In the genomic region with DNA sequence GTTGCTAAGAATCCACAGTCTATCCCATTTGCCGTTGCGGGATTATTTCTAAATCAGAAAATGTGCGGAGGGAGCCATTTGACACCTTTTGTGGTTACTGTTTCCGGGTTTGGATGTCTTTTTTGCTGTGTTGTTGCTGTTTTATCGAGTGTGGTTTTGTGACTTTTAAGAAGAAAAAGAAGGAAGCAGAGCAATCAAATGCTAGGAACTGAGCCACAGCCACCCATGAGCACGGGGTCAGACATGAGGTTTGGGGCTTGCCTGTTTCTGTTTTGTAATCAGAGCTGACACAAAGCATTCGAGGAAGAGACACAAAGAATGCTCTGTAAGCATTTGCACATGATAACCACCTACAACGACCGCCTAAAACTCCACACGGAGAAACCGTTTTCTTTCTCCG, we compare ENCODE assay signal across 11 cellular contexts. TPM values are rescaled to one million over a fixed set of nuclear protein-coding genes. Genes with fewer than 3 reads are reported as not detected.
DNase-seq lines count a peak whose midpoint lies in the region; ATAC-seq and TF ChIP-seq lines count a peak whose summit lies in the region.
"Had no signal": no experiment of that assay in that cellular context is flagged by ENCODE, and none has a peak within 500 bp of the region (broad histone marks: within the 10 kb centered on the region; RNA-seq: fewer than 3 reads in every experiment).

No MANE protein-coding gene starts in this region.

- H3K27ac Mint-ChIP-seq in T-cell, result peak overlapping the region; percentile 85 to 88
- peak overlapping the region; percentile 64 for H3K27ac Mint-ChIP-seq in activated naive CD8-positive, alpha-beta T cell treated with anti-CD3 and anti-CD28 coated beads, Interleukin-2, amount 10 ng/mL, durations not matched to agents 7 days and 5 days

- POLR2A ChIA-PET in T-cell (lab: Charles Lee), result no interaction called here
- POLR2A ChIA-PET in activated naive CD8-positive, alpha-beta T cell treated with anti-CD3 and anti-CD28 coated beads, Interleukin-2, amount 10 ng/mL, durations not matched to agents 7 days and 5 days (lab: Charles Lee), result interaction anchor here (1.0 to 1.8 kb wide), 6 partner anchors 39 to 484 kb away, joined by 3 to 8 read pairs (median 5); partner anchors contain the start of gene CHMP6

- peak overlapping the region; percentile 55 to 71 (median 61) for H3K4me3 Mint-ChIP-seq in T-cell
- H3K4me3 Mint-ChIP-seq in activated naive CD8-positive, alpha-beta T cell treated with anti-CD3 and anti-CD28 coated beads, Interleukin-2, amount 10 ng/mL, durations not matched to agents 7 days and 5 days, result peak overlapping the region; percentile 63

- DNase-seq in KBM-7 (peak; percentile 91), T-cell (peak in 32 of 34 experiments; percentile 19 to 77 (median 48)), spleen (peak; percentile 70), BE2C (no peak)
- DNase-seq in activated naive CD8-positive, alpha-beta T cell treated with anti-CD3 and anti-CD28 coated beads, Interleukin-2, amount 10 ng/mL, durations not matched to agents 7 days and 5 days, result peak; percentile 59
- DNase-seq: cortex of kidney, NCI-H1694 had no signal

- ATAC-seq in T-cell (replicated peaks in 1 of 4) (peak; percentile 86 to 97 (median 92)), HG03354 (IDR thresholded peaks at IDR 0.05; ENCODE audit: poor library complexity, severe bottlenecking, unreplicated experiment) (no peak), GM19023 (IDR thresholded peaks at IDR 0.05; ENCODE audit: unreplicated experiment) (no peak)
- ATAC-seq in activated naive CD8-positive, alpha-beta T cell treated with anti-CD3 and anti-CD28 coated beads, Interleukin-2, amount 10 ng/mL, durations not matched to agents 7 days and 5 days (ENCODE audit: low read depth), result peak; percentile 96

- H3K27ac ChIP-seq in spleen, result peak overlapping the region in 1 of 8 donors; percentile 24
- H3K27ac ChIP-seq: Peyer's patch had no signal

- H3K9me3 Mint-ChIP-seq in T-cell, result no peaks in the 10 kb centered on the region
- H3K9me3 Mint-ChIP-seq in activated naive CD8-positive, alpha-beta T cell treated with anti-CD3 and anti-CD28 coated beads, Interleukin-2, amount 10 ng/mL, durations not matched to agents 7 days and 5 days, result no peaks in the 10 kb centered on the region

- H3K27me3 ChIP-seq in spleen (replicated peaks in 1 of 7) (no peaks in the 10 kb centered on the region), BE2C (no peaks in the 10 kb centered on the region)
- H3K27me3 ChIP-seq: Peyer's patch had no signal

- no peaks in the 10 kb centered on the region for H3K27me3 Mint-ChIP-seq in T-cell
- H3K27me3 Mint-ChIP-seq in activated naive CD8-positive, alpha-beta T cell treated with anti-CD3 and anti-CD28 coated beads, Interleukin-2, amount 10 ng/mL, durations not matched to agents 7 days and 5 days, result no peaks in the 10 kb centered on the region

- in situ Hi-C loops in KBM-7 (cut with MboI; ENCODE audit: low pct_unique_long_range_greater_than_20kb, low sequenced_read_pairs), result no loop called here

- H3K4me1 ChIP-seq in spleen, result peaks cover 5 to 57% (median 47%) of the 10 kb centered on the region in 6 donors
- no peaks in the 10 kb centered on the region for H3K4me1 ChIP-seq in BE2C

- H3K36me3 Mint-ChIP-seq in T-cell, result peaks cover 3% of the 10 kb centered on the region
- H3K36me3 Mint-ChIP-seq in activated naive CD8-positive, alpha-beta T cell treated with anti-CD3 and anti-CD28 coated beads, Interleukin-2, amount 10 ng/mL, durations not matched to agents 7 days and 5 days, result peaks cover 5% of the 10 kb centered on the region

- CTCF ChIA-PET in T-cell (lab: Charles Lee), result no interaction called here

- peaks cover 21 to 46% (median 27%) of the 10 kb centered on the region in 3 donors for H3K4me1 Mint-ChIP-seq in T-cell
- H3K4me1 Mint-ChIP-seq in activated naive CD8-positive, alpha-beta T cell treated with anti-CD3 and anti-CD28 coated beads, Interleukin-2, amount 10 ng/mL, durations not matched to agents 7 days and 5 days, result peaks cover 25% of the 10 kb centered on the region

- intact Hi-C loops in spleen (cut with DNase I; ENCODE audit: low total_unique reads), result no loop called here

- H3K4me3 ChIP-seq in spleen (no peak overlapping the region), BE2C (ENCODE audit: low read depth, low read length) (no peak overlapping the region)
- H3K4me3 ChIP-seq: Peyer's patch, skin epidermis had no signal

- H3K9me3 ChIP-seq in spleen (no peaks in the 10 kb centered on the region), BE2C (no peaks in the 10 kb centered on the region)
- H3K9me3 ChIP-seq: Peyer's patch had no signal

- H3K36me3 ChIP-seq in spleen (peaks cover 0 to 45% (median 4%) of the 10 kb centered on the region in 6 donors), BE2C (peaks cover 7% of the 10 kb centered on the region; the same call in 1 of the 2 replicates)
- H3K36me3 ChIP-seq: Peyer's patch had no signal

- TF ChIP-seq CTCF in spleen (IDR thresholded peaks at IDR 0.05 in 8 of 11, conservative IDR thresholded peaks at IDR 0.05 in 3 of 11) (no peak), BE2C (IDR thresholded peaks at IDR 0.05; ENCODE audit: low read depth, low read length) (no peak)

- 40 to 66% (median 48%) methylated on average over 12 of the region's 12 CpGs for WGBS in spleen, 5 donors

- TF ChIP-seq POLR2A in spleen (IDR thresholded peaks at IDR 0.05), result no peak

RNA-seq across cellular contexts. Expression of gene CHMP6, which starts 53.1 kb away (rescaled TPM):
- total RNA-seq in T-cell (10 to 100 TPM; 25.0 to 48.9 (median 43.2) TPM), spleen (10 to 100 TPM; 23.0 to 35.7 (median 31.5) TPM)
- 10 to 100 TPM; 32.5 to 33.0 TPM for total RNA-seq in activated naive CD8-positive, alpha-beta T cell treated with anti-CD3 and anti-CD28 coated beads, Interleukin-2, amount 10 ng/mL, durations not matched to agents 7 days and 5 days
- polyA plus RNA-seq in spleen, result 10 to 100 TPM; 24.0 to 41.1 (median 25.4) TPM
- polyA plus RNA-seq in BE2C (2012; ENCODE audit: insufficient read depth, insufficient read length, low read depth), result 21.2 TPM

Comparison
In these comparisons a context has a peak if more than half of its experiments do, and no peak if none do; other contexts are left out.
1. ATAC-seq: peak in T-cell (4 of 4) and activated naive CD8-positive, alpha-beta T cell treated with anti-CD3 and anti-CD28 coated beads, Interleukin-2, amount 10 ng/mL, durations not matched to agents 7 days and 5 days (single experiment); none in HG03354 (single experiment) and GM19023 (single experiment).